Comparison of ENCODE assay signal across 25 cellular contexts in the genomic region with DNA sequence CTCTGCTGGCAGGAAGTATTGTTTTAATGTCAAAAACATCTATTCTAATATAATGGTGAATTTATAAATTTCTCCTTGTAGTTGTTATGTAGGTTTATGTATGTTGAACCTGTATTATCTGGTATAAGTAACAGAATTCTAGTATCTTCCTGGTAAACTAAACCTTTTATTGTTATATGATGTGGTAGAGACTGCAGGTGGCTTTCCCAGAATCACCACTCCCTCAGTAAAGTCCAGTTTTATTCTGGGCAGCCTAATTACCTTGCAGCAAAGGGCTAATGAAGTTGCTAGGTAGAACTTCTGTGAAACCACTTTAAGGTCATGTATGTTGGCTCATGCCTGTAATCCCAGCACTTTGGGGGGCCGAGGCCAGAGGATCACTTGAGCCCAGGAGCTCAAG. TPM values are rescaled to one million over a fixed set of nuclear protein-coding genes. Genes with fewer than 3 reads are reported as not detected.
A peak's percentile ranks its signal among the peaks of the same experiment; 100 is the strongest.
DNase-seq lines count a peak whose midpoint lies in the region; ATAC-seq and TF ChIP-seq lines count a peak whose summit lies in the region.
"Had no signal": no experiment of that assay in that cellular context is flagged by ENCODE, and none has a peak within 500 bp of the region (broad histone marks: within the 10 kb centered on the region; RNA-seq: fewer than 3 reads in every experiment).

No MANE protein-coding gene starts in this region.

- intact Hi-C loops in left colon (cut with DNase I, micrococcal nuclease) (no loop called here), mucosa of descending colon (cut with DNase I, micrococcal nuclease) (no loop called here), transverse colon (cut with DNase I; ENCODE audit: low total_unique reads) (no loop called here)

- WGBS in transverse colon (ENCODE audit: low coverage in 1 of 2), 2 donors: 67 to 71% methylated on average over 1 of the region's 1 CpG

- DNase-seq in activated naive CD8-positive, alpha-beta T cell treated with anti-CD3 and anti-CD28 coated beads for 36 hours: no peak
- DNase-seq in left colon (no peak), mucosa of descending colon (peak in 1 of 3 donors; percentile 14), transverse colon (no peak), dedifferentiated amniotic fluid mesenchymal stem cell (ENCODE audit: extremely low spot score) (no peak), ureter (ENCODE audit: low spot score) (no peak)
- DNase-seq: 8988T; ACHN; BE2C; C1 segment of cervical spinal cord; CD4-positive, alpha-beta memory T cell; CD4-positive, CD25-positive, alpha-beta regulatory T cell; CD8-positive, alpha-beta memory T cell; COR-L47; DMS 273 treated with DMSO at 0.1 percent for 48 hours; DMS153; DMS53; DMS79; DND-41; EL; GDM1 had no signal

- H3K27ac ChIP-seq in transverse colon: peak overlapping the region in 3 of 4 donors; percentile 24 to 49 (median 32)
- H3K27ac ChIP-seq: BLaER1 had no signal

- ATAC-seq in left colon (peak; percentile 97), mucosa of descending colon (peak; percentile 95)
- ATAC-seq: GM12878 had no signal

- H3K36me3 Mint-ChIP-seq in activated naive CD8-positive, alpha-beta T cell: peaks cover 6% of the 10 kb centered on the region
- H3K36me3 Mint-ChIP-seq in activated naive CD8-positive, alpha-beta T cell treated with anti-CD3 and anti-CD28 coated beads for 36 hours: peaks cover 9% of the 10 kb centered on the region

- H3K27me3 ChIP-seq in transverse colon: no peaks in the 10 kb centered on the region
- H3K27me3 ChIP-seq: BE2C, BLaER1 had no signal

- TF ChIP-seq POLR2A in transverse colon (IDR thresholded peaks at IDR 0.05): no peak

- H3K4me3 ChIP-seq in mucosa of descending colon: no peak overlapping the region
- no peak overlapping the region for H3K4me3 ChIP-seq in transverse colon
- H3K4me3 ChIP-seq: BLaER1, GM12878 had no signal

- H3K27me3 Mint-ChIP-seq in activated naive CD8-positive, alpha-beta T cell: no peaks in the 10 kb centered on the region
- H3K27me3 Mint-ChIP-seq in activated naive CD8-positive, alpha-beta T cell treated with anti-CD3 and anti-CD28 coated beads for 36 hours: no peaks in the 10 kb centered on the region
- H3K27me3 Mint-ChIP-seq: CD4-positive, alpha-beta memory T cell; CD4-positive, CD25-positive, alpha-beta regulatory T cell; CD8-positive, alpha-beta memory T cell had no signal

- H3K9me3 Mint-ChIP-seq in activated naive CD8-positive, alpha-beta T cell (ENCODE audit: low read depth): no peaks in the 10 kb centered on the region
- H3K9me3 Mint-ChIP-seq in activated naive CD8-positive, alpha-beta T cell treated with anti-CD3 and anti-CD28 coated beads for 36 hours: no peaks in the 10 kb centered on the region
- H3K9me3 Mint-ChIP-seq: CD14-positive monocyte; CD4-positive, alpha-beta memory T cell; CD4-positive, CD25-positive, alpha-beta regulatory T cell; CD8-positive, alpha-beta memory T cell had no signal

- peak overlapping the region; percentile 10 for H3K27ac Mint-ChIP-seq in activated naive CD8-positive, alpha-beta T cell
- H3K27ac Mint-ChIP-seq in activated naive CD8-positive, alpha-beta T cell treated with anti-CD3 and anti-CD28 coated beads for 36 hours: no peak overlapping the region
- H3K27ac Mint-ChIP-seq: CD14-positive monocyte; CD4-positive, CD25-positive, alpha-beta regulatory T cell had no signal

- H3K9me3 ChIP-seq in mucosa of descending colon (no peaks in the 10 kb centered on the region), transverse colon (no peaks in the 10 kb centered on the region)
- H3K9me3 ChIP-seq: BE2C, BLaER1 had no signal

- no peak for TF ChIP-seq EP300 in transverse colon (IDR thresholded peaks at IDR 0.05; ENCODE audit: low read depth)

- H3K36me3 ChIP-seq in mucosa of descending colon (ENCODE audit: low read depth) (no peaks in the 10 kb centered on the region), transverse colon (no peaks in the 10 kb centered on the region)

- in situ Hi-C loops in transverse colon (cut with MboI; ENCODE audit: low pct_ligation_motif_present in 1 of 4, low pct_unique_long_range_greater_than_20kb in 1 of 4, low sequenced_read_pairs in 3 of 4): no loop called here

- no peak overlapping the region for H3K4me3 Mint-ChIP-seq in activated naive CD8-positive, alpha-beta T cell
- no peak overlapping the region for H3K4me3 Mint-ChIP-seq in activated naive CD8-positive, alpha-beta T cell treated with anti-CD3 and anti-CD28 coated beads for 36 hours
- H3K4me3 Mint-ChIP-seq: CD14-positive monocyte; CD4-positive, alpha-beta memory T cell; CD4-positive, CD25-positive, alpha-beta regulatory T cell; CD8-positive, alpha-beta memory T cell had no signal

- peaks cover 36% of the 10 kb centered on the region for H3K4me1 Mint-ChIP-seq in activated naive CD8-positive, alpha-beta T cell (ENCODE audit: low read depth)
- H3K4me1 Mint-ChIP-seq in activated naive CD8-positive, alpha-beta T cell treated with anti-CD3 and anti-CD28 coated beads for 36 hours: peaks cover 27% of the 10 kb centered on the region

- peaks cover 6% of the 10 kb centered on the region for H3K4me1 ChIP-seq in mucosa of descending colon (ENCODE audit: low read depth)
- peaks cover 0 to 9% (median 3%) of the 10 kb centered on the region in 4 donors for H3K4me1 ChIP-seq in transverse colon
- H3K4me1 ChIP-seq: BLaER1 had no signal

- TF ChIP-seq CTCF in mucosa of descending colon (IDR thresholded peaks at IDR 0.05) (no peak), transverse colon (IDR thresholded peaks at IDR 0.05) (no peak)

RNA-seq across cellular contexts. Expression of a gene that starts 15.6 kb away (rescaled TPM):
- total RNA-seq in activated naive CD8-positive, alpha-beta T cell treated with anti-CD3 and anti-CD28 coated beads for 36 hours: 10 to 100 TPM; 17.5 to 19.2 TPM
- total RNA-seq in left colon: 10 to 100 TPM; 19.9 to 20.4 TPM
- total RNA-seq in mucosa of descending colon: 10 to 100 TPM; 19.1 to 22.3 (median 22.3) TPM
- total RNA-seq in transverse colon: 10 to 100 TPM in 3 of 4 donors, 1 to 10 TPM in 1; 6.2 to 34.4 (median 19.7) TPM
- total RNA-seq in ureter: 29.5 TPM

RNA-seq across cellular contexts. Expression of a gene that starts 40.9 kb away (rescaled TPM):
- total RNA-seq in activated naive CD8-positive, alpha-beta T cell treated with anti-CD3 and anti-CD28 coated beads for 36 hours: 100 to 1,000 TPM; 126 to 134 TPM
- 10 to 100 TPM in 1 of 2 donors, 1 to 10 TPM in 1; 5.0 to 11.9 TPM for total RNA-seq in left colon
- 10 to 100 TPM in 1 of 3 donors, 1 to 10 TPM in 2; 3.3 to 14.7 (median 4.4) TPM for total RNA-seq in mucosa of descending colon
- 10 to 100 TPM in 1 of 4 donors, 1 to 10 TPM in 2, not detected in 1; 3.3 to 21.5 (median 4.0) TPM for total RNA-seq in transverse colon
- total RNA-seq in ureter: 1.8 TPM

RNA-seq across cellular contexts. Expression of a gene that starts 47.3 kb away (rescaled TPM):
- total RNA-seq in activated naive CD8-positive, alpha-beta T cell treated with anti-CD3 and anti-CD28 coated beads for 36 hours: 10 to 100 TPM; 18.0 to 18.4 TPM
- 10 to 100 TPM; 34.2 to 34.4 TPM for total RNA-seq in left colon
- total RNA-seq in mucosa of descending colon: 10 to 100 TPM; 23.8 to 36.9 (median 28.2) TPM
- 10 to 100 TPM; 16.9 to 53.3 (median 23.9) TPM for total RNA-seq in transverse colon
- total RNA-seq in ureter: 31.7 TPM

Comparison
In these comparisons a context has a peak if more than half of its experiments do, and no peak if none do; other contexts are left out.
1. RNA of a gene that starts 40.9 kb away (total RNA-seq): 126 to 134 TPM in activated naive CD8-positive, alpha-beta T cell treated with anti-CD3 and anti-CD28 coated beads for 36 hours; 5.0 to 11.9 TPM in left colon, 3.3 to 14.7 TPM in mucosa of descending colon, 3.3 to 21.5 TPM in transverse colon and 1.8 TPM in ureter (single experiment); every median in the first group is over 4 times any median in the second.